ENCODE assay signal across 17 cellular contexts in genomic region chr4:94420356-94420755, GRCh38.
"Had no signal": no experiment of that assay in that cellular context is flagged by ENCODE, and none has a peak within 500 bp of the region (broad histone marks: within the 10 kb centered on the region; RNA-seq: fewer than 3 reads in every experiment).

No MANE protein-coding gene starts in this region.

- H3K27me3 ChIP-seq: adrenal gland, gastroesophageal sphincter, heart left ventricle, upper lobe of left lung had no signal

- H3K4me3 ChIP-seq: adrenal gland, dorsolateral prefrontal cortex, gastroesophageal sphincter, heart left ventricle, lung, upper lobe of left lung had no signal

- DNase-seq: activated CD4-positive, alpha-beta T cell treated with anti-CD3 and anti-CD28 coated beads, Interleukin-2, amount 50 U/mL, for 4 hours; activated gamma-delta T cell; activated T-cell treated with anti-CD3 and anti-CD28 coated beads, Interleukin-2, amount 50 U/mL, for 72 hours; adrenal gland; dorsolateral prefrontal cortex; heart left ventricle; nephron progenitor cell; nucleus accumbens; stimulated activated CD4-positive, alpha-beta T cell treated with anti-CD3 and anti-CD28 coated beads, Interleukin-4, amount 100 ng/mL, for 24 hours; upper lobe of left lung had no signal

- H3K4me1 ChIP-seq: adrenal gland, gastroesophageal sphincter, upper lobe of left lung had no signal

- ATAC-seq: activated T-cell treated with anti-CD3 and anti-CD28 coated beads, Interleukin-2, amount 50 U/mL, for 72 hours; gastroesophageal sphincter; stimulated activated effector memory CD8-positive, alpha-beta T cell treated with anti-CD3 and anti-CD28 coated beads, Interleukin-12 subunit alpha, Interleukin-12 subunit beta, amount 100 ng/mL, for 72 hours had no signal

- H3K27ac ChIP-seq: adrenal gland, dorsolateral prefrontal cortex, gastroesophageal sphincter, upper lobe of left lung had no signal

- FAIRE-seq: colon, TTC549 had no signal

- H3K4me1 Mint-ChIP-seq: activated naive CD4-positive, alpha-beta T cell treated with anti-CD3 and anti-CD28 coated beads, Interleukin-2, amount 50 U/mL, for 24 hours; stimulated activated effector memory CD8-positive, alpha-beta T cell treated with anti-CD3 and anti-CD28 coated beads, Interleukin-12 subunit alpha, Interleukin-12 subunit beta, amount 100 ng/mL, for 72 hours had no signal

- H3K36me3 ChIP-seq: adrenal gland, gastroesophageal sphincter, heart left ventricle, thoracic aorta, upper lobe of left lung had no signal

- H3K36me3 Mint-ChIP-seq: stimulated activated effector memory CD8-positive, alpha-beta T cell treated with anti-CD3 and anti-CD28 coated beads, Interleukin-12 subunit alpha, Interleukin-12 subunit beta, amount 100 ng/mL, for 72 hours had no signal

- H3K27ac Mint-ChIP-seq: activated naive CD4-positive, alpha-beta T cell treated with anti-CD3 and anti-CD28 coated beads, Interleukin-2, amount 50 U/mL, for 24 hours; activated T-cell treated with anti-CD3 and anti-CD28 coated beads, Interleukin-2, amount 50 U/mL, for 72 hours; nephron progenitor cell; stimulated activated effector memory CD8-positive, alpha-beta T cell treated with anti-CD3 and anti-CD28 coated beads, Interleukin-12 subunit alpha, Interleukin-12 subunit beta, amount 100 ng/mL, for 72 hours had no signal

- H3K9me3 ChIP-seq: adrenal gland, gastroesophageal sphincter, thoracic aorta had no signal

- H3K4me3 Mint-ChIP-seq: activated naive CD4-positive, alpha-beta T cell treated with anti-CD3 and anti-CD28 coated beads, Interleukin-2, amount 50 U/mL, for 24 hours; activated T-cell treated with anti-CD3 and anti-CD28 coated beads, Interleukin-2, amount 50 U/mL, for 72 hours; nephron progenitor cell; stimulated activated effector memory CD8-positive, alpha-beta T cell treated with anti-CD3 and anti-CD28 coated beads, Interleukin-12 subunit alpha, Interleukin-12 subunit beta, amount 100 ng/mL, for 72 hours had no signal
